In the genomic region with DNA sequence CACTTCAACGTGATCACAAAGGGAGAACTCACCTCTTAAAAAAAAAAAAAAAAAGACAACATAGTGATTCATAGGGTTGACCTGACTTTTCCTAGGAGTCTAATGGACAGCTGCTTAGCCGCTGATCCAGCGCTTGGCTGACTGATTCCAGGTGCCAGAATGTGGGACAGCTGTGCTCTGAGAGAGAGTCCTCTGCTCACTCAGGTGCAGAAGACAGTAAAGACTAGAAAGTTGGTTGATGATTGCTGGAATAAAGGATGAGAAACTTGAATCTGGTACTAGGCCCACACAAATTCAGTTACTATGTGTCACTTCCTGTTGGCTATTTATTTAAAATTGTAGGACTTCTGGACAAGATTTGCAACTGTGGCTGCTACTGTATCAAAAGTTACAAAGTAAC, we compare ENCODE assay signal across 13 cellular contexts.
DNase-seq lines count a peak whose midpoint lies in the region; ATAC-seq and TF ChIP-seq lines count a peak whose summit lies in the region.
"Had no signal": no experiment of that assay in that cellular context is flagged by ENCODE, and none has a peak within 500 bp of the region (broad histone marks: within the 10 kb centered on the region; RNA-seq: fewer than 3 reads in every experiment).

No MANE protein-coding gene starts in this region.

- H3K27ac ChIP-seq in RWPE2 (ENCODE audit: poor library complexity, severe bottlenecking) (peak overlapping the region; percentile 12), gastrocnemius medialis (no peak overlapping the region), A673 (ENCODE audit: low read depth, low read length, poor library complexity, severe bottlenecking) (no peak overlapping the region), gastroesophageal sphincter (no peak overlapping the region)
- H3K27ac ChIP-seq: coronary artery, transverse colon had no signal

- H3K4me3 ChIP-seq in RWPE2 (ENCODE audit: severe bottlenecking) (no peak overlapping the region), epithelial cell of proximal tubule (ENCODE audit: low read depth, low read length) (no peak overlapping the region), gastrocnemius medialis (no peak overlapping the region), A673 (ENCODE audit: low read depth, low read length, poor library complexity, severe bottlenecking) (no peak overlapping the region), gastroesophageal sphincter (no peak overlapping the region)
- H3K4me3 ChIP-seq: coronary artery, transverse colon had no signal

- CTCF ChIA-PET in A673 (lab: Charles Lee) = no interaction called here

- TF ChIP-seq EP300 in gastroesophageal sphincter (IDR thresholded peaks at IDR 0.05) = no peak

- TF ChIP-seq CTCF in RWPE2 (IDR thresholded peaks at IDR 0.05; ENCODE audit: poor library complexity, severe bottlenecking) (no peak), epithelial cell of proximal tubule (conservative IDR thresholded peaks at IDR 0.05; ENCODE audit: low read depth, low read length) (no peak), gastrocnemius medialis (IDR thresholded peaks at IDR 0.05 in 4 of 5, conservative IDR thresholded peaks at IDR 0.05 in 1 of 5) (no peak), A673 (conservative IDR thresholded peaks at IDR 0.05; ENCODE audit: low read depth, low read length) (no peak), gastroesophageal sphincter (IDR thresholded peaks at IDR 0.05) (no peak)

- DNase-seq in AG08395 (ENCODE audit: low spot score) = peak; percentile 50
- no peak for DNase-seq in RWPE2 (ENCODE audit: low spot score)
- peak; percentile 71 for DNase-seq in epithelial cell of proximal tubule (ENCODE audit: low read depth)
- no peak for DNase-seq in gastrocnemius medialis
- DNase-seq in A673 (ENCODE audit: low spot score) = no peak
- DNase-seq: DMS153; hippocampal formation; stimulated activated CD4-positive, alpha-beta T cell treated with anti-CD3 and anti-CD28 coated beads, Interleukin-2, amount 100 ng/mL, for 24 hours; transverse colon had no signal

- H3K27me3 ChIP-seq in RWPE2 (ENCODE audit: insufficient read depth, poor library complexity, severe bottlenecking) (no peaks in the 10 kb centered on the region), gastrocnemius medialis (no peaks in the 10 kb centered on the region), A673 (replicated peaks; ENCODE audit: insufficient read depth, low read depth, low read length, poor library complexity) (no peaks in the 10 kb centered on the region), gastroesophageal sphincter (no peaks in the 10 kb centered on the region)
- H3K27me3 ChIP-seq: transverse colon had no signal

- no peaks in the 10 kb centered on the region for H3K9me3 ChIP-seq in RWPE2 (ENCODE audit: severe bottlenecking)
- H3K9me3 ChIP-seq in gastrocnemius medialis = no peaks in the 10 kb centered on the region
- no peaks in the 10 kb centered on the region for H3K9me3 ChIP-seq in A673 (ENCODE audit: low read depth, low read length, poor library complexity, severe bottlenecking)
- no peaks in the 10 kb centered on the region for H3K9me3 ChIP-seq in gastroesophageal sphincter
- H3K9me3 ChIP-seq: transverse colon had no signal

- BruUV-seq in A673 (replicated peaks; lab: Mats Ljungman, UMichigan) = no TSS peak

- in situ Hi-C loops in gastrocnemius medialis (cut with MboI; ENCODE audit: low sequenced_read_pairs in 4 of 4) = no loop called here

- 50 to 83% methylated on average over 2 of the region's 3 CpGs for WGBS in gastroesophageal sphincter (ENCODE audit: low coverage in 1 of 2), 2 donors

- POLR2A ChIA-PET in A673 (lab: Charles Lee; ENCODE audit: low non-redundant PET) = no interaction called here

- TF ChIP-seq POLR2A in gastrocnemius medialis (IDR thresholded peaks at IDR 0.05) (no peak), gastroesophageal sphincter (IDR thresholded peaks at IDR 0.05) (no peak)

- H3K36me3 ChIP-seq in RWPE2 (ENCODE audit: low read depth) = no peaks in the 10 kb centered on the region
- H3K36me3 ChIP-seq in gastrocnemius medialis = no peaks in the 10 kb centered on the region
- no peaks in the 10 kb centered on the region for H3K36me3 ChIP-seq in A673 (ENCODE audit: insufficient read depth, low read length, poor library complexity, severe bottlenecking)
- H3K36me3 ChIP-seq in gastroesophageal sphincter = no peaks in the 10 kb centered on the region
- H3K36me3 ChIP-seq: transverse colon had no signal

- peaks cover 11% of the 10 kb centered on the region for H3K4me1 ChIP-seq in RWPE2 (ENCODE audit: insufficient read depth, poor library complexity, severe bottlenecking)
- no peaks in the 10 kb centered on the region for H3K4me1 ChIP-seq in gastrocnemius medialis
- H3K4me1 ChIP-seq in A673 (ENCODE audit: insufficient read depth, low read length, poor library complexity, severe bottlenecking) = no peaks in the 10 kb centered on the region
- H3K4me1 ChIP-seq in gastroesophageal sphincter = peaks cover 0 to 31% (median 0%) of the 10 kb centered on the region in 3 donors

- ATAC-seq in GM18907 (IDR thresholded peaks at IDR 0.05; ENCODE audit: unreplicated experiment) = peak; percentile 42
- peak; percentile 54 for ATAC-seq in RWPE2 (ENCODE audit: low read depth)
- no peak for ATAC-seq in gastrocnemius medialis
- no peak for ATAC-seq in HG02763 (IDR thresholded peaks at IDR 0.05; ENCODE audit: unreplicated experiment)
- ATAC-seq in gastroesophageal sphincter = no peak

- intact Hi-C loops in gastrocnemius medialis (cut with DNase I; ENCODE audit: low total_unique reads) (no loop called here), A673 (cut with micrococcal nuclease; ENCODE audit: unreplicated experiment) (no loop called here)

Comparison
In these comparisons a context has a peak if more than half of its experiments do, and no peak if none do; other contexts are left out.
1. DNase-seq: peak in AG08395 (single experiment) and epithelial cell of proximal tubule (single experiment); none in RWPE2 (single experiment), gastrocnemius medialis (0 of 2) and A673 (single experiment).
2. ATAC-seq: peak in GM18907 (single experiment) and RWPE2 (single experiment); none in gastrocnemius medialis (0 of 2), HG02763 (single experiment) and gastroesophageal sphincter (single experiment).